20 cellular contexts compared by ENCODE assay signal in the genomic region with DNA sequence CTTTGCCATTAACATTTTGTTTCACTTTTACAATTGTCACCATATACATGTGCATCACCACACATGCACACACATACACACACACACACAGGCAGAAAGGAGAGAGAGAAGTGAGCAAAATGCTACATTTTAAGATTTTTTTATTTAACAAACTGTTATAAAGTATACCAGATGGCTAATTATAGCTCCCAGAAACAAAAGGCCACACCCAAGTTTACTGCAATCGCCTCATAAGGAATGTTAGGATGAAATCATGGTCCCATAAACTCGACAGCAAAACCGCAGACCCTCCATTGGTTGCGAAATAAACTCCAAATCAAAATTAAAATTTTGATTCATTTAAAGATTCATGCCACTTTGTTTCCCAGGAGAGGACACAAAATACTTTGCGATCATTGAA. TPM values are rescaled to one million over a fixed set of nuclear protein-coding genes. Genes with fewer than 3 reads are reported as not detected.
DNase-seq lines count a peak whose midpoint lies in the region; ATAC-seq, FAIRE-seq and TF ChIP-seq lines count a peak whose summit lies in the region.
"Had no signal": no experiment of that assay in that cellular context is flagged by ENCODE, and none has a peak within 500 bp of the region (broad histone marks: within the 10 kb centered on the region; RNA-seq: fewer than 3 reads in every experiment).

No MANE protein-coding gene starts in this region.

- H3K4me1 ChIP-seq in HEK293 (ENCODE audit: control insufficient read depth, insufficient read depth, low read length): peaks cover 7% of the 10 kb centered on the region; the same call in 1 of the 2 replicates
- H3K4me1 ChIP-seq in adipocyte (ENCODE audit: control insufficient read depth, insufficient read depth, low read length): peaks cover 81% of the 10 kb centered on the region
- peaks cover 5% of the 10 kb centered on the region for H3K4me1 ChIP-seq in mesenchymal stem cell (ENCODE audit: control insufficient read depth, insufficient read depth, low read depth, low read length)
- H3K4me1 ChIP-seq in ascending aorta: no peaks in the 10 kb centered on the region
- H3K4me1 ChIP-seq: pancreas had no signal

- no peak overlapping the region for H2AFZ ChIP-seq in mesenchymal stem cell (ENCODE audit: low read depth, low read length)

- H3K9me3 ChIP-seq in HEK293 (ENCODE audit: control insufficient read depth, insufficient read depth, low read depth, low read length) (no peaks in the 10 kb centered on the region), adipocyte (ENCODE audit: control insufficient read depth, low read length) (no peaks in the 10 kb centered on the region), mesenchymal stem cell (ENCODE audit: control insufficient read depth, low read length) (no peaks in the 10 kb centered on the region), ascending aorta (no peaks in the 10 kb centered on the region)
- H3K9me3 ChIP-seq: pancreas had no signal

- no peak overlapping the region for H3K4ac ChIP-seq in mesenchymal stem cell (ENCODE audit: low read depth in 1 of 2, low read length in 2 of 2)

- no peak overlapping the region for H3K18ac ChIP-seq in mesenchymal stem cell (ENCODE audit: low read depth in 1 of 2, low read length in 2 of 2)

- DNase-seq in AG10803 (ENCODE audit: low read depth) (peak; percentile 95), adipocyte (ENCODE audit: low read depth) (peak; percentile 66), mesenchymal stem cell (no peak), NCI-H345 (lab: John Stamatoyannopoulos, UW) (no peak), RCC 7860 (ENCODE audit: low spot score) (no peak), ascending aorta (ENCODE audit: low spot score in 2 of 2) (no peak)
- DNase-seq: activated CD4-positive, CD25-positive, alpha-beta regulatory T cell; activated CD8-positive, alpha-beta T cell treated with anti-CD3 and anti-CD28 coated beads, Interleukin-2, amount 10 ng/mL, durations not matched to agents 7 days and 5 days; activated naive CD4-positive, alpha-beta T cell; activated T-cell treated with anti-CD3 and anti-CD28 coated beads, Interleukin-2, amount 50 U/mL, for 1 hour; amygdala; central memory CD4-positive, alpha-beta T cell; left colon; NCI-H2029 treated with DMSO at 0.1 percent for 48 hours; NCI-H446 treated with DMSO at 0.1 percent for 48 hours; pancreas had no signal

- no peak overlapping the region for H4K8ac ChIP-seq in mesenchymal stem cell (ENCODE audit: low read length)

- H3K27me3 ChIP-seq in adipocyte (replicated peaks; ENCODE audit: control insufficient read depth, insufficient read depth, low read length): no peaks in the 10 kb centered on the region
- no peaks in the 10 kb centered on the region for H3K27me3 ChIP-seq in mesenchymal stem cell (ENCODE audit: control insufficient read depth in 1 of 2, insufficient read depth in 1 of 2, low read length in 2 of 2)
- no peaks in the 10 kb centered on the region for H3K27me3 ChIP-seq in ascending aorta
- H3K27me3 ChIP-seq: pancreas had no signal

- no peak overlapping the region for H2BK5ac ChIP-seq in mesenchymal stem cell (ENCODE audit: low read depth, low read length, poor library complexity, severe bottlenecking)

- H3K9ac ChIP-seq in adipocyte (ENCODE audit: low read length) (peak overlapping the region; percentile 83), mesenchymal stem cell (ENCODE audit: low read length) (peak overlapping the region; percentile 63)

- H3K36me3 ChIP-seq in HEK293 (ENCODE audit: control insufficient read depth in 2 of 2, insufficient read depth in 1 of 2, low read length in 2 of 2) (no peaks in the 10 kb centered on the region), adipocyte (ENCODE audit: control insufficient read depth, insufficient read depth, low read length, severe bottlenecking) (peaks cover 15% of the 10 kb centered on the region), mesenchymal stem cell (ENCODE audit: control insufficient read depth in 1 of 2, insufficient read depth in 2 of 2, low read depth in 1 of 2, low read length in 2 of 2) (no peaks in the 10 kb centered on the region), ascending aorta (no peaks in the 10 kb centered on the region)
- H3K36me3 ChIP-seq: pancreas had no signal

- H2BK15ac ChIP-seq in mesenchymal stem cell (ENCODE audit: low read depth, poor library complexity, severe bottlenecking): no peak overlapping the region

- WGBS in mesenchymal stem cell: 95% methylated on average over 5 of the region's 5 CpGs

- TF ChIP-seq CTCF in AG10803 (conservative IDR thresholded peaks at IDR 0.05; ENCODE audit: low read length) (no peak), HEK293 (tag by site-specific recombination; IDR thresholded peaks at IDR 0.05) (no peak), ascending aorta (IDR thresholded peaks at IDR 0.05) (no peak)

- CTCF ChIA-PET in HEK293 (lab: Yijun Ruan, JAX): interaction anchor here (4.8 kb wide), 1 partner anchor 48 kb away, joined by 25 read pairs; no protein-coding TSS in a partner anchor

- POLR2A ChIA-PET in HEK293 (lab: Yijun Ruan, JAX): no interaction called here

- H3K79me1 ChIP-seq in mesenchymal stem cell (replicated peaks; ENCODE audit: low read length, poor library complexity, severe bottlenecking): no peaks in the 10 kb centered on the region

- no peak overlapping the region for H2AK5ac ChIP-seq in mesenchymal stem cell (ENCODE audit: low read length, severe bottlenecking)

- H2BK12ac ChIP-seq in mesenchymal stem cell (ENCODE audit: low read length in 2 of 2): no peak overlapping the region

- no peak overlapping the region for H3K4me3 ChIP-seq in AG10803 (ENCODE audit: low read length)
- H3K4me3 ChIP-seq in HEK293 (ENCODE audit: low read depth, low read length): no peak overlapping the region
- peak overlapping the region; percentile 57 for H3K4me3 ChIP-seq in adipocyte (ENCODE audit: low read length)
- peak overlapping the region in 1 of 2 experiments; percentile 14 for H3K4me3 ChIP-seq in mesenchymal stem cell (ENCODE audit: insufficient read depth in 1 of 2, low read depth in 1 of 2, low read length in 2 of 2)
- no peak overlapping the region for H3K4me3 ChIP-seq in ascending aorta
- H3K4me3 ChIP-seq: pancreas had no signal

- H4K91ac ChIP-seq in mesenchymal stem cell (ENCODE audit: low read length): no peak overlapping the region

- no peak overlapping the region for H2BK120ac ChIP-seq in mesenchymal stem cell (ENCODE audit: low read depth, low read length)

- ATAC-seq in GM18517 (IDR thresholded peaks at IDR 0.05; ENCODE audit: unreplicated experiment): no peak
- ATAC-seq: activated CD8-positive, alpha-beta T cell treated with anti-CD3 and anti-CD28 coated beads, Interleukin-2, amount 10 ng/mL, durations not matched to agents 7 days and 5 days; left colon; pancreas; sciatic nerve had no signal

- H3K27ac ChIP-seq in HEK293 (ENCODE audit: extremely low read depth, low read depth, low read length): no peak overlapping the region
- H3K27ac ChIP-seq in mesenchymal stem cell (ENCODE audit: low read length, poor library complexity, severe bottlenecking): no peak overlapping the region
- H3K27ac ChIP-seq in ascending aorta: no peak overlapping the region
- H3K27ac ChIP-seq: pancreas, RWPE1 had no signal

- no peak overlapping the region for H3K14ac ChIP-seq in mesenchymal stem cell (ENCODE audit: low read length in 2 of 2)

- intact Hi-C loops in ascending aorta (cut with DNase I): no loop called here

- no peak overlapping the region for H3K4me2 ChIP-seq in mesenchymal stem cell (ENCODE audit: low read length, poor library complexity, severe bottlenecking)

- no peak for FAIRE-seq in RCC 7860 (lab: Jason Lieb, UNC)
- FAIRE-seq: pancreas had no signal

- H3K23ac ChIP-seq in mesenchymal stem cell (ENCODE audit: low read length in 2 of 2): no peak overlapping the region

TF ChIP-seq in HEK293, 187 proteins besides CTCF, POLR2A, EP300 and RAD21:
- 0 out of 2 replicates have a peak, but pooled peaks have one; percentile 18 for TF ChIP-seq BCL11B (tag by site-specific recombination; IDR thresholded peaks at IDR 0.05; ENCODE audit: low read depth)
- TF ChIP-seq, protein P1, sequence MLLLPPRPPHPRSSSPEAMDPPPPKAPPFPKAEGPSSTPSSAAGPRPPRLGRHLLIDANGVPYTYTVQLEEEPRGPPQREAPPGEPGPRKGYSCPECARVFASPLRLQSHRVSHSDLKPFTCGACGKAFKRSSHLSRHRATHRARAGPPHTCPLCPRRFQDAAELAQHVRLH (tag by site-specific recombination; IDR thresholded peaks at IDR 0.05): no peak
- peak; percentile 82 for TF ChIP-seq ZSCAN4 (tag by site-specific recombination; IDR thresholded peaks at IDR 0.05)
- 0 out of 2 replicates have a peak, but pooled peaks have one; percentile 10 for TF ChIP-seq ZBTB21 (tag by site-specific recombination; IDR thresholded peaks at IDR 0.05)
- TF ChIP-seq ZNF555 (tag by site-specific recombination; conservative IDR thresholded peaks at IDR 0.05): no peak
- TF ChIP-seq SP3 (tag by site-specific recombination; IDR thresholded peaks at IDR 0.05): no peak
- peak; percentile 75 for TF ChIP-seq SP7 (tag by site-specific recombination; IDR thresholded peaks at IDR 0.05)
- 0 out of 2 replicates have a peak, but pooled peaks have one; percentile 46 for TF ChIP-seq ZNF169 (tag by site-specific recombination; IDR thresholded peaks at IDR 0.05)
- no peak for TF ChIP-seq ZNF324 (tag by site-specific recombination; IDR thresholded peaks at IDR 0.05)
- no peak for TF ChIP-seq GLI4 (tag by site-specific recombination; IDR thresholded peaks at IDR 0.05)
- peak; percentile 24; the same call in 1 of the 2 replicates for TF ChIP-seq ZBTB20 (tag by site-specific recombination; IDR thresholded peaks at IDR 0.05)

RNA-seq across cellular contexts. Expression of gene C15orf61, which starts 16.1 kb away (rescaled TPM):
- 3.9 TPM for polyA plus RNA-seq in mesenchymal stem cell (2013, experiment 1 of 2)
- 4.9 TPM for polyA plus RNA-seq in mesenchymal stem cell (2013, experiment 2 of 2)
- total RNA-seq in ascending aorta: 2.3 TPM

RNA-seq across cellular contexts. Expression of gene MAP2K5, which starts 37.7 kb away (rescaled TPM):
- polyA plus RNA-seq in mesenchymal stem cell (2013, experiment 1 of 2): 14.1 TPM
- 13.7 TPM for polyA plus RNA-seq in mesenchymal stem cell (2013, experiment 2 of 2)
- 1.1 TPM for total RNA-seq in ascending aorta

Comparison
In these comparisons a context has a peak if more than half of its experiments do, and no peak if none do; other contexts are left out.
1. DNase-seq: peak in AG10803 (single experiment) and adipocyte (single experiment); none in mesenchymal stem cell (single experiment), NCI-H345 (single experiment), RCC 7860 (single experiment) and ascending aorta (0 of 2).